Comparison of ENCODE assay signal across 8 cellular contexts in the genomic region with DNA sequence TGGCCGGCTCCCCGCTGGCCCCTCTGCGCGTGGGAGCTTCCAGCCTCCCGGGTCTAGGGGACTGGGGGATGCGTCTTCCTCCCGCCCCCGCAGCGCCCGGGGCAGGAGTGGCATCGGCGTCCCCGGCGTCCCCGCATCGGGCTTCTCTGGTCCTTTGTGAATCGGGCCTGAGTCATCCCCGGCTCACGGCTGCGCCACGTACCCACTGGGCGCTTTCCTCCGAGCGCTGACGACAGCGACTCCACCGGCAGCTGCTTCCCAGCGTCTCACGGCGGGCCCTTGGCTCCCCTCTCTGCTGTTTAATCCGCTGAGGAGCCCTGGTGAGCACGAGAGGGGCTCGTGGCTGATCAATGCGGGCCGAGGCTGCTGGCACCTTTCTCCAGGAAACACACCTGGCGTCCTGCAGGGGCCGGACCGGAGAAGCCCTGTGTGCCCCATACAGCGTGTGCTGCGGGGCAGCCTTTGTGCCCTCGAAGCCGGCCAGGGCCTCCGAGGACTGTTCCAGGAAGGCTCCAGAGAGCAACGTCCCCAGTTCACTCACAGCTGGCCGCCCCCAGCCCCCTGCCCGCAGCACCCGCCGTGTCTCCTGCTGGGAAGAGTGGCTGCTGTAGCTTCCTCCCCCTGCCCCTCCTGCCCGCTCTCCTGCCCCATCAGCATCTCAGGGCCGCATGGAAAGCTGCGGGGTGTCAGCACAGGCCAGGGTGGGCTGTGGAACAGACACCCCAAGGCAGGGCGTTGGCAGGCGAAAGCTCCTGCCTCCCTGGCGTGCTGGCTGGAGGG.
DNase-seq lines count a peak whose midpoint lies in the region; ATAC-seq, FAIRE-seq and TF ChIP-seq lines count a peak whose summit lies in the region.

No MANE protein-coding gene starts in this region.

- dilution Hi-C loops in keratinocyte (cut with MboI; ENCODE audit: extremely low pct_ligation_motif_present, low sequenced_read_pairs) = no loop called here

- intact Hi-C loops in spleen (cut with DNase I; ENCODE audit: low total_unique reads) = loop anchor here (5.0 kb wide), 1 partner anchor 273 kb away; no protein-coding TSS in a partner anchor

- TF ChIP-seq POLR2A in spleen (IDR thresholded peaks at IDR 0.05) = no peak

- DNase-seq in NCI-H2171 treated with DMSO at 0.1 percent for 48 hours (lab: John Stamatoyannopoulos, UW) (peak; percentile 27), NCI-H2171 (lab: John Stamatoyannopoulos, UW) (no peak), RWPE2 (ENCODE audit: low spot score) (peak; percentile 63), keratinocyte (ENCODE audit: low read depth, low spot score) (no peak), spleen (peak; percentile 74)

- WGBS in spleen, 5 donors = 9 to 17% (median 13%) methylated on average over 16 to 54 of the region's 54 CpGs

- H3K4me3 ChIP-seq in RWPE2 (ENCODE audit: severe bottlenecking) = peak overlapping the region; percentile 5
- peak overlapping the region; percentile 1 to 61 (median 14) for H3K4me3 ChIP-seq in keratinocyte (ENCODE audit: control insufficient read depth in 2 of 3, extremely low read depth in 1 of 3, insufficient read depth in 2 of 3, low read depth in 1 of 3, low read length in 3 of 3)
- peak overlapping the region in 5 of 8 donors; percentile 3 to 51 (median 11) for H3K4me3 ChIP-seq in spleen

- peak overlapping the region; percentile 71 for H2AFZ ChIP-seq in keratinocyte (ENCODE audit: control insufficient read depth, low read length)

- no peaks in the 10 kb centered on the region for H3K79me2 ChIP-seq in keratinocyte (ENCODE audit: control insufficient read depth, insufficient read depth, low read length)

- H3K27ac Mint-ChIP-seq in brain = peak overlapping the region in 1 of 5 experiments; percentile 32

- peak overlapping the region; percentile 70 for H3K4me2 ChIP-seq in keratinocyte (ENCODE audit: control insufficient read depth, extremely low read depth, insufficient read depth, low read depth, low read length)

- no peak overlapping the region for H3K27ac ChIP-seq in RWPE2 (ENCODE audit: poor library complexity, severe bottlenecking)
- H3K27ac ChIP-seq in keratinocyte (ENCODE audit: control insufficient read depth, insufficient read depth, low read length) = no peak overlapping the region
- no peak overlapping the region for H3K27ac ChIP-seq in spleen

- H3K4me1 ChIP-seq in RWPE2 (ENCODE audit: insufficient read depth, poor library complexity, severe bottlenecking) (no peaks in the 10 kb centered on the region), keratinocyte (ENCODE audit: control insufficient read depth, extremely low read depth, insufficient read depth, low read length) (peaks cover 5% of the 10 kb centered on the region), spleen (peaks cover 3 to 45% (median 26%) of the 10 kb centered on the region in 6 donors)

- peak overlapping the region; percentile 22 for H3K9ac ChIP-seq in keratinocyte (ENCODE audit: control insufficient read depth, extremely low read depth, insufficient read depth, low read length)

- H3K36me3 ChIP-seq in RWPE2 (ENCODE audit: low read depth) (no peaks in the 10 kb centered on the region), keratinocyte (ENCODE audit: control insufficient read depth in 2 of 2, extremely low read depth in 1 of 2, insufficient read depth in 2 of 2, low read length in 2 of 2) (no peaks in the 10 kb centered on the region), spleen (no peaks in the 10 kb centered on the region)

- peaks cover 0 to 8% (median 0%) of the 10 kb centered on the region in 5 experiments for H3K9me3 Mint-ChIP-seq in brain

- peak overlapping the region in 4 of 5 experiments; percentile 39 to 66 (median 56) for H3K4me3 Mint-ChIP-seq in brain

- no peak for TF ChIP-seq CTCF in RWPE2 (IDR thresholded peaks at IDR 0.05; ENCODE audit: poor library complexity, severe bottlenecking)
- no peak for TF ChIP-seq CTCF in brain (conservative IDR thresholded peaks at IDR 0.05)
- peak; percentile 17 to 46 (median 37) for TF ChIP-seq CTCF in keratinocyte (optimal IDR thresholded peaks at IDR 0.05 in 1 of 3, IDR thresholded peaks at IDR 0.05 in 1 of 3, conservative IDR thresholded peaks at IDR 0.05 in 1 of 3; ENCODE audit: extremely low read depth in 1 of 3, insufficient read depth in 2 of 3, low read length in 3 of 3)
- TF ChIP-seq CTCF in spleen (IDR thresholded peaks at IDR 0.05 in 8 of 11, conservative IDR thresholded peaks at IDR 0.05 in 3 of 11) = no peak

- H3K9me1 ChIP-seq in keratinocyte (ENCODE audit: control insufficient read depth, extremely low read depth, insufficient read depth, low read length) = no peaks in the 10 kb centered on the region

- H3K27me3 Mint-ChIP-seq in brain = no peaks in the 10 kb centered on the region

- H3K9me3 ChIP-seq in RWPE2 (ENCODE audit: severe bottlenecking) (no peaks in the 10 kb centered on the region), keratinocyte (ENCODE audit: control insufficient read depth, low read depth, low read length) (no peaks in the 10 kb centered on the region), spleen (no peaks in the 10 kb centered on the region)

- no peaks in the 10 kb centered on the region for H4K20me1 ChIP-seq in keratinocyte (ENCODE audit: control insufficient read depth, extremely low read depth, insufficient read depth, low read length)

- FAIRE-seq in keratinocyte (lab: Jason Lieb, UNC) = no peak

- ATAC-seq in RWPE2 (ENCODE audit: low read depth) (peak; percentile 63), HG02610 (IDR thresholded peaks at IDR 0.05; ENCODE audit: unreplicated experiment) (no peak), GM21390 (IDR thresholded peaks at IDR 0.05; ENCODE audit: unreplicated experiment) (no peak)

- H3K27me3 ChIP-seq in RWPE2 (ENCODE audit: insufficient read depth, poor library complexity, severe bottlenecking) (no peaks in the 10 kb centered on the region), keratinocyte (ENCODE audit: control insufficient read depth, extremely low read depth, insufficient read depth, low read length) (peaks cover 17% of the 10 kb centered on the region), spleen (replicated peaks in 1 of 7) (peaks cover 0 to 77% (median 23%) of the 10 kb centered on the region in 7 donors)

- H3K4me1 Mint-ChIP-seq in brain = peaks cover 14% of the 10 kb centered on the region

- H3K36me3 Mint-ChIP-seq in brain = no peaks in the 10 kb centered on the region

Comparison
In these comparisons a context has a peak if more than half of its experiments do, and no peak if none do; other contexts are left out.
1. DNase-seq: peak in NCI-H2171 treated with DMSO at 0.1 percent for 48 hours (single experiment), RWPE2 (single experiment) and spleen (single experiment); none in NCI-H2171 (single experiment) and keratinocyte (single experiment).
2. CTCF ChIP-seq: peak in keratinocyte (3 of 3); none in RWPE2 (single experiment), brain (0 of 2) and spleen (0 of 11).
3. Peak in every context shown above with its lines, with median percentiles within 50 percentile points of each other: H3K4me3 ChIP-seq.